Comparison of ENCODE assay signal across 37 cellular contexts in genomic region chr1:223471566-223471965, GRCh38.
"Had no signal": no experiment of that assay in that cellular context is flagged by ENCODE, and none has a peak within 500 bp of the region (broad histone marks: within the 10 kb centered on the region; RNA-seq: fewer than 3 reads in every experiment).

No MANE protein-coding gene starts in this region.

- H3K4me1 ChIP-seq: adrenal gland, ascending aorta, breast epithelium had no signal

- H3K27ac ChIP-seq: adrenal gland, ascending aorta, body of pancreas, brain microvascular endothelial cell, breast epithelium, cardiac muscle cell had no signal

- H3K27me3 ChIP-seq: adrenal gland, ascending aorta, body of pancreas, brain microvascular endothelial cell, breast epithelium, cardiac muscle cell had no signal

- H3K36me3 Mint-ChIP-seq: activated naive CD4-positive, alpha-beta T cell treated with anti-CD3 and anti-CD28 coated beads, Interleukin-2, amount 10 ng/mL, durations not matched to agents 7 days and 5 days; activated naive CD4-positive, alpha-beta T cell treated with anti-CD3 and anti-CD28 coated beads, Interleukin-2, amount 50 U/mL, for 24 hours; activated naive CD4-positive, alpha-beta T cell treated with anti-CD3 and anti-CD28 coated beads, Interleukin-2, amount 50 U/mL, for 72 hours; activated naive CD8-positive, alpha-beta T cell; activated naive CD8-positive, alpha-beta T cell treated with anti-CD3 and anti-CD28 coated beads for 36 hours; activated naive CD8-positive, alpha-beta T cell treated with anti-CD3 and anti-CD28 coated beads, Interleukin-2, amount 10 ng/mL, durations not matched to agents 7 days and 5 days; brain had no signal

- H3K4me3 Mint-ChIP-seq: activated naive CD4-positive, alpha-beta T cell treated with anti-CD3 and anti-CD28 coated beads for 36 hours; activated naive CD4-positive, alpha-beta T cell treated with anti-CD3 and anti-CD28 coated beads, Interleukin-2, amount 10 ng/mL, durations not matched to agents 7 days and 5 days; activated naive CD4-positive, alpha-beta T cell treated with anti-CD3 and anti-CD28 coated beads, Interleukin-2, amount 50 U/mL, for 24 hours; activated naive CD8-positive, alpha-beta T cell; activated naive CD8-positive, alpha-beta T cell treated with anti-CD3 and anti-CD28 coated beads for 36 hours; activated naive CD8-positive, alpha-beta T cell treated with anti-CD3 and anti-CD28 coated beads, Interleukin-2, amount 10 ng/mL, durations not matched to agents 7 days and 5 days; activated naive CD8-positive, alpha-beta T cell treated with anti-CD3 and anti-CD28 coated beads, Interleukin-2, amount 50 U/mL, for 24 hours; activated T-cell treated with anti-CD3 and anti-CD28 coated beads, Interleukin-2, amount 50 U/mL, for 4 hours; activated T-cell treated with anti-CD3 and anti-CD28 coated beads, Interleukin-2, amount 50 U/mL, for 72 hours; activated T-helper 1 cell treated with anti-CD3 and anti-CD28 coated beads, Interleukin-12 subunit alpha, Interleukin-12 subunit beta, Interleukin-2, Interleukin-4 antibody, amounts not matched to agents 30 ng/mL and 10 ng/mL and 1 ng/mL, durations not matched to agents 14 hours and 24 hours and 36 hours; activated T-helper 17 cell treated with anti-CD3 and anti-CD28 coated beads, Interleukin-2, amount 50 U/mL, for 72 hours; brain; central memory CD8-positive, alpha-beta T cell had no signal

- H3K9me3 Mint-ChIP-seq: activated naive CD4-positive, alpha-beta T cell treated with anti-CD3 and anti-CD28 coated beads for 36 hours; activated naive CD4-positive, alpha-beta T cell treated with anti-CD3 and anti-CD28 coated beads, Interleukin-2, amount 10 ng/mL, durations not matched to agents 7 days and 5 days; activated naive CD4-positive, alpha-beta T cell treated with anti-CD3 and anti-CD28 coated beads, Interleukin-2, amount 50 U/mL, for 24 hours; activated naive CD4-positive, alpha-beta T cell treated with anti-CD3 and anti-CD28 coated beads, Interleukin-2, amount 50 U/mL, for 72 hours; activated naive CD8-positive, alpha-beta T cell treated with anti-CD3 and anti-CD28 coated beads for 36 hours; activated naive CD8-positive, alpha-beta T cell treated with anti-CD3 and anti-CD28 coated beads, Interleukin-2, amount 10 ng/mL, durations not matched to agents 7 days and 5 days; activated naive CD8-positive, alpha-beta T cell treated with anti-CD3 and anti-CD28 coated beads, Interleukin-2, amount 50 U/mL, for 24 hours; activated T-cell treated with anti-CD3 and anti-CD28 coated beads, Interleukin-2, amount 50 U/mL, for 4 hours; activated T-cell treated with anti-CD3 and anti-CD28 coated beads, Interleukin-2, amount 50 U/mL, for 72 hours; activated T-helper 1 cell treated with anti-CD3 and anti-CD28 coated beads, Interleukin-12 subunit alpha, Interleukin-12 subunit beta, Interleukin-2, Interleukin-4 antibody, amounts not matched to agents 30 ng/mL and 10 ng/mL and 1 ng/mL, durations not matched to agents 14 hours and 24 hours and 36 hours; activated T-helper 17 cell treated with anti-CD3 and anti-CD28 coated beads, Interleukin-2, amount 50 U/mL, for 72 hours; activated T-helper 2 cell treated with anti-CD3 and anti-CD28 coated beads, Interferon-gamma antibody, Interleukin-2, Interleukin-4, amounts not matched to agents 10 μg/mL and 5 μg/mL and 100 μg/mL, durations not matched to agents 14 hours and 24 hours and 36 hours; central memory CD8-positive, alpha-beta T cell had no signal

- H3K36me3 ChIP-seq: adrenal gland, ascending aorta, brain microvascular endothelial cell, breast epithelium, cardiac muscle cell had no signal

- H3K4me3 ChIP-seq: adrenal gland, ascending aorta, body of pancreas, breast epithelium, cardiac muscle cell had no signal

- H3K4me1 Mint-ChIP-seq: activated naive CD4-positive, alpha-beta T cell treated with anti-CD3 and anti-CD28 coated beads, Interleukin-2, amount 10 ng/mL, durations not matched to agents 7 days and 5 days; activated naive CD4-positive, alpha-beta T cell treated with anti-CD3 and anti-CD28 coated beads, Interleukin-2, amount 50 U/mL, for 24 hours; activated naive CD8-positive, alpha-beta T cell treated with anti-CD3 and anti-CD28 coated beads for 36 hours; activated naive CD8-positive, alpha-beta T cell treated with anti-CD3 and anti-CD28 coated beads, Interleukin-2, amount 10 ng/mL, durations not matched to agents 7 days and 5 days; activated naive CD8-positive, alpha-beta T cell treated with anti-CD3 and anti-CD28 coated beads, Interleukin-2, amount 50 U/mL, for 24 hours; activated T-helper 17 cell treated with anti-CD3 and anti-CD28 coated beads, Interleukin-2, amount 50 U/mL, for 72 hours; brain; central memory CD8-positive, alpha-beta T cell had no signal

- ATAC-seq: activated naive CD4-positive, alpha-beta T cell treated with anti-CD3 and anti-CD28 coated beads, Interleukin-2, amount 50 U/mL, for 72 hours; activated naive CD8-positive, alpha-beta T cell treated with anti-CD3 and anti-CD28 coated beads, Interleukin-2, amount 50 U/mL, for 24 hours; activated T-cell treated with anti-CD3 and anti-CD28 coated beads, Interleukin-2, amount 50 U/mL, for 4 hours; activated T-cell treated with anti-CD3 and anti-CD28 coated beads, Interleukin-2, amount 50 U/mL, for 72 hours; activated T-helper 17 cell treated with anti-CD3 and anti-CD28 coated beads, Interleukin-2, amount 50 U/mL, for 72 hours; body of pancreas had no signal

- H3K9me3 ChIP-seq: adrenal gland, ascending aorta, body of pancreas, breast epithelium had no signal

- DNase-seq: activated effector memory CD4-positive, alpha-beta T cell treated with anti-CD3 and anti-CD28 coated beads, Interleukin-2, amount 50 U/mL, for 16 hours; activated effector memory CD4-positive, alpha-beta T cell treated with Interleukin-2 at 50 U/mL for 16 hours; activated gamma-delta T cell; activated gamma-delta T cell treated with Interleukin-2 at 50 U/mL for 16 hours; activated naive CD4-positive, alpha-beta T cell; activated naive CD4-positive, alpha-beta T cell treated with anti-CD3 and anti-CD28 coated beads for 36 hours; activated naive CD4-positive, alpha-beta T cell treated with anti-CD3 and anti-CD28 coated beads, Interleukin-2, amount 10 ng/mL, durations not matched to agents 7 days and 5 days; activated naive CD4-positive, alpha-beta T cell treated with anti-CD3 and anti-CD28 coated beads, Interleukin-2, amount 50 U/mL, for 16 hours; activated naive CD4-positive, alpha-beta T cell treated with Interleukin-2 at 50 U/mL for 16 hours; activated naive CD8-positive, alpha-beta T cell treated with anti-CD3 and anti-CD28 coated beads for 36 hours; activated naive CD8-positive, alpha-beta T cell treated with anti-CD3 and anti-CD28 coated beads, Interleukin-2, amount 10 ng/mL, durations not matched to agents 7 days and 5 days; activated naive CD8-positive, alpha-beta T cell treated with anti-CD3 and anti-CD28 coated beads, Interleukin-2, amount 50 U/mL, for 24 hours; activated T-cell treated with anti-CD3 and anti-CD28 coated beads, Interleukin-2, amount 50 U/mL, for 1 hour; activated T-cell treated with anti-CD3 and anti-CD28 coated beads, Interleukin-2, amount 50 U/mL, for 4 hours; activated T-cell treated with anti-CD3 and anti-CD28 coated beads, Interleukin-2, amount 50 U/mL, for 48 hours; activated T-cell treated with anti-CD3 and anti-CD28 coated beads, Interleukin-2, amount 50 U/mL, for 72 hours; amniotic stem cell; amygdala; anterior cingulate cortex; aorta; body of pancreas; brain microvascular endothelial cell; caudate nucleus; central memory CD4-positive, alpha-beta T cell; cerebellar nuclear complex had no signal

- H3K27ac Mint-ChIP-seq: activated naive CD4-positive, alpha-beta T cell treated with anti-CD3 and anti-CD28 coated beads for 36 hours; activated naive CD4-positive, alpha-beta T cell treated with anti-CD3 and anti-CD28 coated beads, Interleukin-2, amount 10 ng/mL, durations not matched to agents 7 days and 5 days; activated naive CD4-positive, alpha-beta T cell treated with anti-CD3 and anti-CD28 coated beads, Interleukin-2, amount 50 U/mL, for 24 hours; activated naive CD4-positive, alpha-beta T cell treated with anti-CD3 and anti-CD28 coated beads, Interleukin-2, amount 50 U/mL, for 72 hours; activated naive CD8-positive, alpha-beta T cell; activated naive CD8-positive, alpha-beta T cell treated with anti-CD3 and anti-CD28 coated beads for 36 hours; activated naive CD8-positive, alpha-beta T cell treated with anti-CD3 and anti-CD28 coated beads, Interleukin-2, amount 10 ng/mL, durations not matched to agents 7 days and 5 days; activated naive CD8-positive, alpha-beta T cell treated with anti-CD3 and anti-CD28 coated beads, Interleukin-2, amount 50 U/mL, for 24 hours; activated T-cell treated with anti-CD3 and anti-CD28 coated beads, Interleukin-2, amount 50 U/mL, for 72 hours; activated T-helper 1 cell treated with anti-CD3 and anti-CD28 coated beads, Interleukin-12 subunit alpha, Interleukin-12 subunit beta, Interleukin-2, Interleukin-4 antibody, amounts not matched to agents 30 ng/mL and 10 ng/mL and 1 ng/mL, durations not matched to agents 14 hours and 24 hours and 36 hours; activated T-helper 17 cell treated with anti-CD3 and anti-CD28 coated beads, Interleukin-2, amount 50 U/mL, for 72 hours; activated T-helper 2 cell treated with anti-CD3 and anti-CD28 coated beads, Interferon-gamma antibody, Interleukin-2, Interleukin-4, amounts not matched to agents 10 μg/mL and 5 μg/mL and 100 μg/mL, durations not matched to agents 14 hours and 24 hours and 36 hours; brain had no signal
